In genomic region chr4:147174561-147174960, GRCh38 we compare ENCODE assay signal across 22 cellular contexts.
DNase-seq lines count a peak whose midpoint lies in the region; ATAC-seq, FAIRE-seq and TF ChIP-seq lines count a peak whose summit lies in the region.
"Had no signal": no experiment of that assay in that cellular context is flagged by ENCODE, and none has a peak within 500 bp of the region (broad histone marks: within the 10 kb centered on the region; RNA-seq: fewer than 3 reads in every experiment).

No MANE protein-coding gene starts in this region.

- peak; percentile 100 for FAIRE-seq in endometrium (lab: Jason Lieb, UNC)
- FAIRE-seq in frontal cortex (lab: Jason Lieb, UNC): peak; percentile 70
- FAIRE-seq: D721Med, G401.6, H1, HepG2, HTR-8/SVneo had no signal

- H3K4me1 Mint-ChIP-seq in nephron: peaks cover 24% of the 10 kb centered on the region
- H3K4me1 Mint-ChIP-seq: CD14-positive monocyte had no signal

- H3K9ac ChIP-seq in colonic mucosa (ENCODE audit: low read depth in 2 of 2, low read length in 2 of 2): no peak overlapping the region

- peak; percentile 26 for DNase-seq in A673 (ENCODE audit: low spot score)
- no peak for DNase-seq in frontal cortex (ENCODE audit: low spot score in 2 of 2)
- DNase-seq in colonic mucosa: no peak
- DNase-seq: 8988T; ACHN; BE2C; CD8-positive, alpha-beta T cell; COR-L47; DMS153; DMS79 treated with DMSO at 0.1 percent for 48 hours; EL had no signal

- H3K9me3 Mint-ChIP-seq in nephron: no peaks in the 10 kb centered on the region
- H3K9me3 Mint-ChIP-seq: CD14-positive monocyte; CD8-positive, alpha-beta T cell had no signal

- intact Hi-C loops in A673 (cut with micrococcal nuclease; ENCODE audit: unreplicated experiment) (no loop called here), colonic mucosa (cut with DNase I) (no loop called here)

- H3K4me3 ChIP-seq in A673 (ENCODE audit: low read depth, low read length, poor library complexity, severe bottlenecking): no peak overlapping the region
- no peak overlapping the region for H3K4me3 ChIP-seq in colonic mucosa
- H3K4me3 ChIP-seq: HAP-1 had no signal

- BruUV-seq in A673 (replicated peaks; lab: Mats Ljungman, UMichigan): no TSS peak

- ATAC-seq in GM19452 (IDR thresholded peaks at IDR 0.05; ENCODE audit: unreplicated experiment): no peak
- no peak for ATAC-seq in GM19467 (IDR thresholded peaks at IDR 0.05; ENCODE audit: unreplicated experiment)
- ATAC-seq: CD8-positive, alpha-beta T cell; HepG2 had no signal

- H3K9me3 ChIP-seq in A673 (ENCODE audit: low read depth, low read length, poor library complexity, severe bottlenecking) (no peaks in the 10 kb centered on the region), colonic mucosa (no peaks in the 10 kb centered on the region)
- H3K9me3 ChIP-seq: BE2C, HAP-1 had no signal

- H3K27ac ChIP-seq in A673 (ENCODE audit: low read depth, low read length, poor library complexity, severe bottlenecking) (no peak overlapping the region), colonic mucosa (no peak overlapping the region)

- TF ChIP-seq CTCF in A673 (conservative IDR thresholded peaks at IDR 0.05; ENCODE audit: low read depth, low read length) (no peak), nephron (IDR thresholded peaks at IDR 0.05; ENCODE audit: unreplicated experiment in 3 of 3) (no peak), colonic mucosa (IDR thresholded peaks at IDR 0.05) (no peak)

- H3K36me3 ChIP-seq in A673 (ENCODE audit: insufficient read depth, low read length, poor library complexity, severe bottlenecking) (no peaks in the 10 kb centered on the region), colonic mucosa (no peaks in the 10 kb centered on the region)
- H3K36me3 ChIP-seq: BE2C, HAP-1 had no signal

- POLR2A ChIA-PET in A673 (lab: Charles Lee; ENCODE audit: low non-redundant PET): no interaction called here

- H3K27me3 Mint-ChIP-seq in nephron (ENCODE audit: low read depth): no peaks in the 10 kb centered on the region

- no peaks in the 10 kb centered on the region for H3K27me3 ChIP-seq in A673 (replicated peaks; ENCODE audit: insufficient read depth, low read depth, low read length, poor library complexity)
- no peaks in the 10 kb centered on the region for H3K27me3 ChIP-seq in colonic mucosa
- H3K27me3 ChIP-seq: BE2C had no signal

- H3K4me3 Mint-ChIP-seq in nephron: no peak overlapping the region
- H3K4me3 Mint-ChIP-seq: CD14-positive monocyte; CD8-positive, alpha-beta T cell had no signal

- H3K4me1 ChIP-seq in A673 (ENCODE audit: insufficient read depth, low read length, poor library complexity, severe bottlenecking): peaks cover 8% of the 10 kb centered on the region
- H3K4me1 ChIP-seq in colonic mucosa: no peaks in the 10 kb centered on the region
- H3K4me1 ChIP-seq: BE2C, HAP-1 had no signal

- peak overlapping the region; percentile 81 to 96 (median 82) for H3K27ac Mint-ChIP-seq in nephron
- H3K27ac Mint-ChIP-seq: CD14-positive monocyte; CD8-positive, alpha-beta T cell had no signal

- H3K36me3 Mint-ChIP-seq in nephron (ENCODE audit: low read depth): no peaks in the 10 kb centered on the region
- H3K36me3 Mint-ChIP-seq: CD14-positive monocyte; CD8-positive, alpha-beta T cell had no signal

- CTCF ChIA-PET in A673 (lab: Charles Lee): no interaction called here
